ENCODE assay signal across 10 cellular contexts in genomic region chr10:88117227-88117626, GRCh38.
A peak's percentile ranks its signal among the peaks of the same experiment; 100 is the strongest.
DNase-seq lines count a peak whose midpoint lies in the region; ATAC-seq and TF ChIP-seq lines count a peak whose summit lies in the region.
"Had no signal": no experiment of that assay in that cellular context is flagged by ENCODE, and none has a peak within 500 bp of the region (broad histone marks: within the 10 kb centered on the region; RNA-seq: fewer than 3 reads in every experiment).

No MANE protein-coding gene starts in this region.

- ATAC-seq in GM18511 (IDR thresholded peaks at IDR 0.05; ENCODE audit: unreplicated experiment) (peak; percentile 54), HG03175 (IDR thresholded peaks at IDR 0.05; ENCODE audit: unreplicated experiment) (peak; percentile 28), HG03521 (IDR thresholded peaks at IDR 0.05; ENCODE audit: unreplicated experiment) (no peak)

- peak; percentile 11 for DNase-seq in activated T-helper 1 cell treated with anti-CD3 and anti-CD28 coated beads, Interleukin-12 subunit alpha, Interleukin-12 subunit beta, Interleukin-2, Interleukin-4 antibody, amounts not matched to agents 30 ng/mL and 10 ng/mL and 1 ng/mL, durations not matched to agents 14 hours and 24 hours and 36 hours (ENCODE audit: low spot score)
- DNase-seq in stimulated activated CD4-positive, alpha-beta T cell treated with anti-CD3 and anti-CD28 coated beads, Interleukin-2, amount 100 ng/mL, for 48 hours: peak; percentile 41 to 47
- DNase-seq in NCI-H187 (lab: John Stamatoyannopoulos, UW): no peak
- DNase-seq in A172 (ENCODE audit: low spot score): no peak
- DNase-seq in RWPE1 (ENCODE audit: low spot score): no peak
- DNase-seq: NCI-H510A had no signal

- intact Hi-C loops in activated T-helper 1 cell treated with anti-CD3 and anti-CD28 coated beads, Interleukin-12 subunit alpha, Interleukin-12 subunit beta, Interleukin-2, Interleukin-4 antibody, amounts not matched to agents 30 ng/mL and 10 ng/mL and 1 ng/mL, durations not matched to agents 14 hours and 24 hours and 36 hours (cut with micrococcal nuclease): loop anchor here (1.0 kb wide), 8 partner anchors 21 to 272 kb away; no protein-coding TSS in a partner anchor

- peaks cover 4% of the 10 kb centered on the region for H3K36me3 Mint-ChIP-seq in activated T-helper 1 cell treated with anti-CD3 and anti-CD28 coated beads, Interleukin-12 subunit alpha, Interleukin-12 subunit beta, Interleukin-2, Interleukin-4 antibody, amounts not matched to agents 30 ng/mL and 10 ng/mL and 1 ng/mL, durations not matched to agents 14 hours and 24 hours and 36 hours (ENCODE audit: low read depth)

- H3K27me3 Mint-ChIP-seq in activated T-helper 1 cell treated with anti-CD3 and anti-CD28 coated beads, Interleukin-12 subunit alpha, Interleukin-12 subunit beta, Interleukin-2, Interleukin-4 antibody, amounts not matched to agents 30 ng/mL and 10 ng/mL and 1 ng/mL, durations not matched to agents 14 hours and 24 hours and 36 hours (ENCODE audit: insufficient read depth): peaks cover 3% of the 10 kb centered on the region

- H3K27ac Mint-ChIP-seq in activated T-helper 1 cell treated with anti-CD3 and anti-CD28 coated beads, Interleukin-12 subunit alpha, Interleukin-12 subunit beta, Interleukin-2, Interleukin-4 antibody, amounts not matched to agents 30 ng/mL and 10 ng/mL and 1 ng/mL, durations not matched to agents 14 hours and 24 hours and 36 hours: no peak overlapping the region

- H3K27ac ChIP-seq in RWPE1: no peak overlapping the region
- H3K27ac ChIP-seq: thoracic aorta had no signal

- CTCF ChIA-PET in RWPE1 (lab: Yijun Ruan, JAX): no interaction called here

- POLR2A ChIA-PET in RWPE1 (lab: Yijun Ruan, JAX; ENCODE audit: low non-redundant PET): no interaction called here

- H3K4me1 Mint-ChIP-seq in activated T-helper 1 cell treated with anti-CD3 and anti-CD28 coated beads, Interleukin-12 subunit alpha, Interleukin-12 subunit beta, Interleukin-2, Interleukin-4 antibody, amounts not matched to agents 30 ng/mL and 10 ng/mL and 1 ng/mL, durations not matched to agents 14 hours and 24 hours and 36 hours (ENCODE audit: low read depth): peaks cover 18% of the 10 kb centered on the region

- no peaks in the 10 kb centered on the region for H3K9me3 Mint-ChIP-seq in activated T-helper 1 cell treated with anti-CD3 and anti-CD28 coated beads, Interleukin-12 subunit alpha, Interleukin-12 subunit beta, Interleukin-2, Interleukin-4 antibody, amounts not matched to agents 30 ng/mL and 10 ng/mL and 1 ng/mL, durations not matched to agents 14 hours and 24 hours and 36 hours

- H3K4me3 Mint-ChIP-seq in activated T-helper 1 cell treated with anti-CD3 and anti-CD28 coated beads, Interleukin-12 subunit alpha, Interleukin-12 subunit beta, Interleukin-2, Interleukin-4 antibody, amounts not matched to agents 30 ng/mL and 10 ng/mL and 1 ng/mL, durations not matched to agents 14 hours and 24 hours and 36 hours: no peak overlapping the region

- TF ChIP-seq CTCF in RWPE1 (conservative IDR thresholded peaks at IDR 0.05; ENCODE audit: low read depth): no peak

Comparison
In these comparisons a context has a peak if more than half of its experiments do, and no peak if none do; other contexts are left out.
1. DNase-seq: peak in activated T-helper 1 cell treated with anti-CD3 and anti-CD28 coated beads, Interleukin-12 subunit alpha, Interleukin-12 subunit beta, Interleukin-2, Interleukin-4 antibody, amounts not matched to agents 30 ng/mL and 10 ng/mL and 1 ng/mL, durations not matched to agents 14 hours and 24 hours and 36 hours (single experiment) and stimulated activated CD4-positive, alpha-beta T cell treated with anti-CD3 and anti-CD28 coated beads, Interleukin-2, amount 100 ng/mL, for 48 hours (2 of 2); none in NCI-H187 (0 of 2), A172 (single experiment) and RWPE1 (single experiment).